In the genomic region with DNA sequence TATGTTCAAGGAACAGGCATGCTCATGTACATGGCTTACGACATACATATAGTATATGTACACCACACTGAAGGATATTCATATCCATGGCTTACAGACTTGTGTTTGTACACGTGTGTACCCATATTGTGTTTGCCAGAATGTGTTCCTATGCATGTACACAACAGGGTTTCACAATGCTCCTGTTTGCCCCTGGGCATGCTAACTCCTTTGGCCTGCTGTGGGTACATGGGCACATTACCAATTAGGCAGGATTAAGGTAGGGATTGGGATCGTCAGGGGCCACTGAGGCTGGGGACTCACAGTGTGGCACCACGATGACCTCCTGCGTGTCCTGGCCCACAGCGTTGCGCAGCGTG, we compare ENCODE assay signal across 1 cellular context.
TF ChIP-seq lines count a peak whose summit lies in the region.

No MANE protein-coding gene starts in this region.

TF ChIP-seq in A549, 52 proteins besides CTCF, POLR2A, EP300 and RAD21:
- no peak for TF ChIP-seq POLR2AphosphoS2 (conservative IDR thresholded peaks at IDR 0.05; ENCODE audit: low read length)
- no peak for TF ChIP-seq USF2 (IDR thresholded peaks at IDR 0.05)
- no peak for TF ChIP-seq CHD4 (IDR thresholded peaks at IDR 0.05; ENCODE audit: borderline replicate concordance)
- TF ChIP-seq ATOH8 (CRISPR knock-in tag; IDR thresholded peaks at IDR 0.05; ENCODE audit: low read depth): no peak
TF ChIP-seq in A549: peak in this region for 0.
